15 cellular contexts compared by ENCODE assay signal in genomic region chr2:227477291-227477690, GRCh38. TPM values are rescaled to one million over a fixed set of nuclear protein-coding genes. Genes with fewer than 3 reads are reported as not detected.
A peak's percentile ranks its signal among the peaks of the same experiment; 100 is the strongest.
DNase-seq lines count a peak whose midpoint lies in the region; ATAC-seq and TF ChIP-seq lines count a peak whose summit lies in the region.
"Had no signal": no experiment of that assay in that cellular context is flagged by ENCODE, and none has a peak within 500 bp of the region (broad histone marks: within the 10 kb centered on the region; RNA-seq: fewer than 3 reads in every experiment).

No MANE protein-coding gene starts in this region.

- no peak overlapping the region for H3K18ac ChIP-seq in H9 (ENCODE audit: insufficient read length, low read depth, low read length)

- H3K79me2 ChIP-seq in H9 (ENCODE audit: insufficient read depth, low read length), result peaks cover 60% of the 10 kb centered on the region

- peaks cover 3% of the 10 kb centered on the region; the same call in 1 of the 2 replicates for H3K4me1 ChIP-seq in H9 (ENCODE audit: insufficient read depth, low read length)

- no peak overlapping the region for H3K4me3 Mint-ChIP-seq in H9
- no peak overlapping the region for H3K4me3 Mint-ChIP-seq in activated T-helper 17 cell treated with anti-CD3 and anti-CD28 coated beads, Interleukin-2, amount 50 U/mL, for 72 hours
- no peak overlapping the region for H3K4me3 Mint-ChIP-seq in osteocyte (ENCODE audit: unreplicated experiment)

- no peak overlapping the region for H2BK12ac ChIP-seq in H9 (ENCODE audit: insufficient read length, low read depth, low read length)

- H2BK15ac ChIP-seq in H9 (ENCODE audit: low read depth, low read length), result no peak overlapping the region

- no peaks in the 10 kb centered on the region for H3K23me2 ChIP-seq in H9 (ENCODE audit: insufficient read length, low read depth, low read length, poor library complexity, severe bottlenecking)

- no peaks in the 10 kb centered on the region for H3K27me3 ChIP-seq in H9 (ENCODE audit: insufficient read depth, low read length)

- no peak overlapping the region for H3K27ac ChIP-seq in H9 (ENCODE audit: insufficient read length, low read depth, low read length)

- H3K4me1 Mint-ChIP-seq in H9, result peaks cover 16 to 27% of the 10 kb centered on the region in 2 experiments
- peaks cover 43% of the 10 kb centered on the region for H3K4me1 Mint-ChIP-seq in activated T-helper 17 cell treated with anti-CD3 and anti-CD28 coated beads, Interleukin-2, amount 50 U/mL, for 72 hours
- peaks cover 42% of the 10 kb centered on the region for H3K4me1 Mint-ChIP-seq in osteocyte (ENCODE audit: unreplicated experiment)

- H2BK5ac ChIP-seq in H9 (ENCODE audit: insufficient read length, low read length), result no peak overlapping the region

- H2AK5ac ChIP-seq in H9 (ENCODE audit: insufficient read length, low read length), result no peak overlapping the region

- H2BK120ac ChIP-seq in H9 (ENCODE audit: low read depth, low read length, poor library complexity, severe bottlenecking), result peak overlapping the region; percentile 61

- no peaks in the 10 kb centered on the region for H3K27me3 Mint-ChIP-seq in H9 (ENCODE audit: low read depth)
- no peaks in the 10 kb centered on the region for H3K27me3 Mint-ChIP-seq in activated T-helper 17 cell treated with anti-CD3 and anti-CD28 coated beads, Interleukin-2, amount 50 U/mL, for 72 hours
- no peaks in the 10 kb centered on the region for H3K27me3 Mint-ChIP-seq in osteocyte (ENCODE audit: unreplicated experiment)
- H3K27me3 Mint-ChIP-seq: CD4-positive, CD25-positive, alpha-beta regulatory T cell had no signal

- no peak overlapping the region for H2AFZ ChIP-seq in H9 (ENCODE audit: low read length)

- H3K79me1 ChIP-seq in H9 (ENCODE audit: insufficient read depth, low read depth, low read length, poor library complexity, severe bottlenecking), result no peaks in the 10 kb centered on the region

- H2BK20ac ChIP-seq in H9 (ENCODE audit: low read depth, low read length, poor library complexity, severe bottlenecking), result no peak overlapping the region

- no peak overlapping the region for H3K4ac ChIP-seq in H9 (ENCODE audit: low read depth, low read length)

- H3K23ac ChIP-seq in H9 (ENCODE audit: insufficient read length, low read depth, low read length), result no peak overlapping the region

- no CpG with 5 or more reads among the region's 4 CpGs for WGBS in H9 (ENCODE audit: extremely low coverage, insufficient read length, low lambda C conversion rate)

- DNase-seq in H9, result no peak
- DNase-seq in fibroblast of peridontal ligament (ENCODE audit: extremely low read depth), result peak; percentile 38
- DNase-seq in osteocyte (ENCODE audit: extremely low spot score, unreplicated experiment), result no peak
- DNase-seq in mesenteric fat pad (ENCODE audit: low spot score), result no peak
- DNase-seq in activated effector memory CD4-positive, alpha-beta T cell treated with Interleukin-2 at 50 U/mL for 16 hours, result no peak
- DNase-seq: ACHN; CD4-positive, CD25-positive, alpha-beta regulatory T cell; DMS53; GOT3; NCI-H1930; NCI-H510A; NCI-H82; SHP77 had no signal

- H4K91ac ChIP-seq in H9 (ENCODE audit: insufficient read length, low read depth, low read length), result no peak overlapping the region

- H4K5ac ChIP-seq in H9 (ENCODE audit: insufficient read length, low read depth, low read length), result no peak overlapping the region

- no peak overlapping the region for H4K8ac ChIP-seq in H9 (replicated peaks; ENCODE audit: insufficient read length, low read depth, low read length)

- H3K9me3 Mint-ChIP-seq in H9 (0 out of 5 replicates have a peak, but pooled peaks cover 0 to 2% of the 10 kb centered on the region in 2 experiments), osteocyte (ENCODE audit: unreplicated experiment) (no peaks in the 10 kb centered on the region)
- no peaks in the 10 kb centered on the region for H3K9me3 Mint-ChIP-seq in activated T-helper 17 cell treated with anti-CD3 and anti-CD28 coated beads, Interleukin-2, amount 50 U/mL, for 72 hours

- H3T11ph ChIP-seq in H9 (ENCODE audit: low read length), result no peak overlapping the region

- peaks cover 4% of the 10 kb centered on the region for H4K20me1 ChIP-seq in H9 (ENCODE audit: control insufficient read depth, insufficient read depth, insufficient read length)

- H3K4me2 ChIP-seq in H9 (ENCODE audit: insufficient read depth, insufficient read length, low read length), result no peak overlapping the region

- TF ChIP-seq CTCF in H9 (conservative IDR thresholded peaks at IDR 0.05) (no peak), osteocyte (IDR thresholded peaks at IDR 0.05) (no peak)

- no peak overlapping the region for H3K9ac ChIP-seq in H9 (ENCODE audit: extremely low read depth, insufficient read length, low read length)

- no peak overlapping the region for H3K14ac ChIP-seq in H9 (ENCODE audit: insufficient read depth, low read length)

- H3K27ac Mint-ChIP-seq in H9 (no peak overlapping the region; a peak in 1 of 7 replicates), osteocyte (ENCODE audit: unreplicated experiment) (peak overlapping the region; percentile 41)
- peak overlapping the region; percentile 20 for H3K27ac Mint-ChIP-seq in activated T-helper 17 cell treated with anti-CD3 and anti-CD28 coated beads, Interleukin-2, amount 50 U/mL, for 72 hours

- H3K36me3 Mint-ChIP-seq in H9 (ENCODE audit: insufficient read depth in 1 of 3, low read depth in 3 of 3) (peaks cover 0 to 2% (median 1%) of the 10 kb centered on the region in 3 experiments; a peak in 2 of 7 replicates), osteocyte (ENCODE audit: unreplicated experiment) (no peaks in the 10 kb centered on the region)
- H3K36me3 Mint-ChIP-seq in activated T-helper 17 cell treated with anti-CD3 and anti-CD28 coated beads, Interleukin-2, amount 50 U/mL, for 72 hours (ENCODE audit: low read depth), result peaks cover 57% of the 10 kb centered on the region
- H3K36me3 Mint-ChIP-seq: CD4-positive, CD25-positive, alpha-beta regulatory T cell had no signal

- H3K56ac ChIP-seq in H9 (ENCODE audit: insufficient read length, low read depth, low read length), result no peak overlapping the region

- H3K9me3 ChIP-seq in H9 (ENCODE audit: control insufficient read depth, low read depth, low read length), result no peaks in the 10 kb centered on the region

- no peak for ATAC-seq in activated T-helper 17 cell treated with anti-CD3 and anti-CD28 coated beads, Interleukin-2, amount 50 U/mL, for 72 hours (replicated peaks)
- ATAC-seq in HG03439 (IDR thresholded peaks at IDR 0.05; ENCODE audit: unreplicated experiment), result no peak

RNA-seq across cellular contexts. Expression of gene AGFG1, which starts 5.3 kb away (rescaled TPM):
- 106 and 109 TPM in 2 replicates for total RNA-seq in H9 (2021)
- total RNA-seq in activated T-helper 17 cell treated with anti-CD3 and anti-CD28 coated beads, Interleukin-2, amount 50 U/mL, for 72 hours, result 10 to 100 TPM; 68.7 to 79.8 TPM
- total RNA-seq in osteocyte, result 51.2 and 55.1 TPM in 2 replicates
- 274 TPM for total RNA-seq in mesenteric fat pad

Comparison
In these comparisons a context has a peak if more than half of its experiments do, and no peak if none do; other contexts are left out.
1. H3K27ac Mint-ChIP-seq: peak in activated T-helper 17 cell treated with anti-CD3 and anti-CD28 coated beads, Interleukin-2, amount 50 U/mL, for 72 hours (single experiment) and osteocyte (single experiment); none in H9 (0 of 3).